Comparison of ENCODE assay signal across 24 cellular contexts in the genomic region with DNA sequence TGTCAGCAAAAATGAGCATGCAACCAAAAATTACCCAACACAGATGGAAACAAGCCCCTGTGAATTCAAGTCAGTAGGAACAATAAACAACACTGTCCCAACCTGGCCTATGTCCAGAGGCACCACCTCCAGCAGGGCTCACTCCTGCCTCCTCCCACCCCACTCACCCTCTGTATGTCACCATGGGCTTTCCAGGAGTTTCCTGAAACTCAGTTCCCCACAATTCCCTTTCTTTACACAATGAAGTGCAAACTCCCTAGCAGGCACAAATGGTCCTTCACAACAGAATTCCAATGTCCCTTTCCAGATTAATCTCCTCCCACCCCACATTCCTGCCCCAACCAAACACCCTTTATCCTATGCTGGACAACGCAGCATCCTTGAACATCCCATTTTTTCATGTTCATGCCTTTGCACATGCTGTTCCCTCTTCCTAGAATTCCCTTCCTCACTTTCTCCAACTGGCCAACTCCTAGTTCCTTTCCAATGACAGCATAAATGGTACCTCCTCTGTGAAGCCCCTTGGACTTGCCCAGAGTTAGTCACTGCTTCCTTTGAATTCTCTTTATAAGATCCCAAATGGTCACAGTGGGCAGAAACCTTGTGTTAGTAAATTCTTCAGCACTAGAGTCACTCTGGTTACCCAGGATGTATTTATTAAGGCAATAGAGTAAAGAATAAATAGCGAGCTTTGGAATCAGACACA.
A peak's percentile ranks its signal among the peaks of the same experiment; 100 is the strongest.
DNase-seq lines count a peak whose midpoint lies in the region; ATAC-seq and TF ChIP-seq lines count a peak whose summit lies in the region.
"Had no signal": no experiment of that assay in that cellular context is flagged by ENCODE, and none has a peak within 500 bp of the region (broad histone marks: within the 10 kb centered on the region; RNA-seq: fewer than 3 reads in every experiment).

No MANE protein-coding gene starts in this region.

- intact Hi-C loops in mammary epithelial cell (cut with micrococcal nuclease) (no loop called here), breast epithelium (cut with DNase I; ENCODE audit: low total_unique reads) (no loop called here), mucosa of descending colon (cut with DNase I, micrococcal nuclease) (no loop called here)

- dilution Hi-C loops in mammary epithelial cell (cut with HindIII; ENCODE audit: low sequenced_read_pairs) = no loop called here

- no peak overlapping the region for H3K4me2 ChIP-seq in mammary epithelial cell (ENCODE audit: insufficient read depth, low read depth, low read length)

- H2AFZ ChIP-seq in mammary epithelial cell (ENCODE audit: low read depth, low read length) = no peak overlapping the region

- H3K36me3 ChIP-seq in mammary epithelial cell (ENCODE audit: insufficient read depth, low read length) (no peaks in the 10 kb centered on the region), breast epithelium (no peaks in the 10 kb centered on the region), mucosa of descending colon (ENCODE audit: low read depth) (no peaks in the 10 kb centered on the region)
- H3K36me3 ChIP-seq: cardiac muscle cell, esophagus squamous epithelium had no signal

- CTCF ChIA-PET in mammary epithelial cell (lab: Charles Lee; ENCODE audit: low non-redundant PET) = no interaction called here

- H3K27me3 ChIP-seq in mammary epithelial cell (ENCODE audit: insufficient read depth, low read length) = no peaks in the 10 kb centered on the region
- no peaks in the 10 kb centered on the region for H3K27me3 ChIP-seq in breast epithelium
- H3K27me3 ChIP-seq: cardiac muscle cell, testis had no signal

- H3K79me2 ChIP-seq in mammary epithelial cell (ENCODE audit: insufficient read depth, low read length) = no peaks in the 10 kb centered on the region

- BruUV-seq in mammary epithelial cell (replicated peaks; lab: Mats Ljungman, UMichigan) = no TSS peak

- H3K4me3 ChIP-seq in mammary epithelial cell (replicated peaks in 1 of 3; ENCODE audit: insufficient read depth in 1 of 3, low read depth in 2 of 3, low read length in 3 of 3) = no peak overlapping the region
- H3K4me3 ChIP-seq in breast epithelium = no peak overlapping the region
- no peak overlapping the region for H3K4me3 ChIP-seq in mucosa of descending colon
- H3K4me3 ChIP-seq: cardiac muscle cell, esophagus squamous epithelium, K562, testis had no signal

- in situ Hi-C loops in mammary epithelial cell (cut with MboI; ENCODE audit: low sequenced_read_pairs in 2 of 2) = no loop called here

- no peaks in the 10 kb centered on the region for H4K20me1 ChIP-seq in mammary epithelial cell (ENCODE audit: insufficient read depth, low read length)

- no peaks in the 10 kb centered on the region for H3K4me1 ChIP-seq in mammary epithelial cell (ENCODE audit: insufficient read depth, low read length)
- no peaks in the 10 kb centered on the region for H3K4me1 ChIP-seq in breast epithelium
- peaks cover 3% of the 10 kb centered on the region for H3K4me1 ChIP-seq in mucosa of descending colon (ENCODE audit: low read depth)
- H3K4me1 ChIP-seq: testis had no signal

- no peak for TF ChIP-seq POLR2A in breast epithelium (IDR thresholded peaks at IDR 0.05)

- TF ChIP-seq CTCF in mammary epithelial cell (conservative IDR thresholded peaks at IDR 0.05 in 1 of 2, IDR thresholded peaks at IDR 0.05 in 1 of 2; ENCODE audit: extremely low read depth in 1 of 2, insufficient read depth in 1 of 2, low read depth in 1 of 2, low read length in 2 of 2) = no peak
- TF ChIP-seq CTCF in breast epithelium (IDR thresholded peaks at IDR 0.05) = no peak
- no peak for TF ChIP-seq CTCF in mucosa of descending colon (IDR thresholded peaks at IDR 0.05)

- no peak for ATAC-seq in GM19328 (IDR thresholded peaks at IDR 0.05; ENCODE audit: unreplicated experiment)
- no peak for ATAC-seq in mucosa of descending colon
- ATAC-seq: K562, left cardiac atrium had no signal

- H3K9me3 ChIP-seq in mammary epithelial cell (replicated peaks; ENCODE audit: insufficient read depth, low read length) (no peaks in the 10 kb centered on the region), breast epithelium (no peaks in the 10 kb centered on the region), mucosa of descending colon (no peaks in the 10 kb centered on the region)
- H3K9me3 ChIP-seq: esophagus squamous epithelium, testis had no signal

- DNase-seq in mammary epithelial cell = peak; percentile 54
- no peak for DNase-seq in breast epithelium (ENCODE audit: low spot score in 2 of 2)
- peak; percentile 20 for DNase-seq in RPMI7951 (ENCODE audit: low read depth)
- peak; percentile 27 for DNase-seq in fibroblast of peridontal ligament (ENCODE audit: extremely low read depth)
- DNase-seq in NCI-H1105 (lab: John Stamatoyannopoulos, UW) = no peak
- no peak for DNase-seq in DMS 273 treated with DMSO at 0.1 percent for 48 hours (lab: John Stamatoyannopoulos, UW)
- DNase-seq in mucosa of descending colon = no peak
- DNase-seq: 8988T; activated CD4-positive, alpha-beta memory T cell treated with anti-CD3 and anti-CD28 coated beads, Interleukin-2, amount 10 ng/mL, durations not matched to agents 7 days and 5 days; activated naive CD4-positive, alpha-beta T cell treated with anti-CD3 and anti-CD28 coated beads, Interleukin-2, amount 50 U/mL, for 16 hours; activated T-cell treated with anti-CD3 and anti-CD28 coated beads, Interleukin-2, amount 50 U/mL, for 24 hours; CD4-positive, CD25-positive, alpha-beta regulatory T cell; esophagus squamous epithelium; H7; left cardiac atrium; NCI-H2029; NCI-H446 treated with DMSO at 0.1 percent for 48 hours; stimulated activated CD4-positive, alpha-beta T cell treated with anti-CD3 and anti-CD28 coated beads, Interleukin-12 subunit alpha, Interleukin-12 subunit beta, amount 100 ng/mL, for 4 hours; testis had no signal

- no peak overlapping the region for H3K9ac ChIP-seq in mammary epithelial cell (ENCODE audit: insufficient read depth, low read length)

- WGBS in mammary epithelial cell (ENCODE audit: low coverage, missing lambda C conversion rate) = 75% methylated on average over 2 of the region's 2 CpGs

- H3K27ac ChIP-seq in mammary epithelial cell (ENCODE audit: insufficient read depth, low read depth, low read length) = no peak overlapping the region
- no peak overlapping the region for H3K27ac ChIP-seq in breast epithelium
- H3K27ac ChIP-seq: cardiac muscle cell, esophagus squamous epithelium, HL-60, testis, VCaP had no signal

Comparison
In these comparisons a context has a peak if more than half of its experiments do, and no peak if none do; other contexts are left out.
1. DNase-seq: peak in mammary epithelial cell (single experiment), RPMI7951 (single experiment) and fibroblast of peridontal ligament (single experiment); none in breast epithelium (0 of 2), NCI-H1105 (single experiment), DMS 273 treated with DMSO at 0.1 percent for 48 hours (single experiment) and mucosa of descending colon (0 of 3).